In the genomic region with DNA sequence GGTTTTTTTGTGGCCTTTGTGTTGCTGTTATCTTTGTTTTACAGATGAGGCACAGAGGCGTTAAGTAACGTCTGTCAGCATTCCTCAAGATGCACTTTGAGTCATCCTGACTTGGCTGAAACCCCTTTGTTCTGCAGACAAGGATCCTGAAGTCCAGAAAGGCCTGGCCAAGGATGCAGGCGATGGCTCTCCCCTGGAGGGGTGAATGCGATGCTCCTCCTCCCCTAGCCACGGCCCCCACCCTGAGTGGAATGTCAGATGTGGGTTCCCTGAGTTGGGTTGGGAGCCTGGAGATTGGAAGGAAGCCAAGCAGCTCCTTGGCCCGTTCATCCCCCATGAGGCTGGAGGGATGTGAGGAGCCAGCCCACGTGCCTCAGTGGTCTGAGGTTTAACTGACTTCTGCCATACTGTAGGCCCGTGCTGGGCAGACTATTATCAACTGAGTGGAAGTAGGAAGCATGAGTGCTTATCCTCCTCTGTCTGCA, we compare ENCODE assay signal across 1 cellular context.
TF ChIP-seq lines count a peak whose summit lies in the region.

No MANE protein-coding gene starts in this region.

TF ChIP-seq in H1, 55 proteins besides CTCF, POLR2A, EP300 and RAD21:
- TF ChIP-seq TEAD4 (IDR thresholded peaks at IDR 0.05; ENCODE audit: low read depth, low read length) (no peak), SRF (IDR thresholded peaks at IDR 0.05; ENCODE audit: low read depth, low read length) (no peak), SP1 (IDR thresholded peaks at IDR 0.05; ENCODE audit: low read depth, low read length) (no peak), TCF12 (IDR thresholded peaks at IDR 0.05; ENCODE audit: low read depth, low read length) (no peak), TBP (IDR thresholded peaks at IDR 0.05; ENCODE audit: low read depth, low read length) (no peak), KDM5A (IDR thresholded peaks at IDR 0.05; ENCODE audit: low read length) (no peak), JUND (IDR thresholded peaks at IDR 0.05; ENCODE audit: low read length) (no peak), TAF7 (optimal IDR thresholded peaks at IDR 0.05; ENCODE audit: borderline replicate concordance, low read depth, low read length) (no peak), SIN3A (conservative IDR thresholded peaks at IDR 0.05 in 1 of 2, IDR thresholded peaks at IDR 0.05 in 1 of 2; ENCODE audit: low read depth in 1 of 2, low read length in 2 of 2) (no peak)
TF ChIP-seq in H1: peak in this region for 0.
